In the genomic region with DNA sequence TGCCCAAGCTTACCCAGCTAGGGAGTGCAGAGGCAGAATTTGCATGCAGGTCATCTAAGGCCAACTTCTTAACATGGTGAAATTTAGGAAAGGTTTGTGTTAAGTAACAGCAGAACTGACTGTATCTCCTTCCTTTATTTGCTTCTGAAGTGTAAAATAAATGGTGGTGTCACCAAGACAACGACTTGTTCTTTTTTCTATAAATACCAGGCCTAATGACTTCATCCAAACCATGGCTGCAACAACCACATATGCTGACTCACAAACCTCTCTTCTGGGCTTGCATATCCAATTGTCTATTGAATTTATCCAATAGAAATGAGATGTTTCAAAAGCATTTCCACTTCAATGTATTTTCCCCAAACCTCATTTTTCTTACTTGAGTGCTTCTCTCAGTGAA, we compare ENCODE assay signal across 16 cellular contexts. TPM values are rescaled to one million over a fixed set of nuclear protein-coding genes. Genes with fewer than 3 reads are reported as not detected.
DNase-seq lines count a peak whose midpoint lies in the region; TF ChIP-seq lines count a peak whose summit lies in the region.
"Had no signal": no experiment of that assay in that cellular context is flagged by ENCODE, and none has a peak within 500 bp of the region (broad histone marks: within the 10 kb centered on the region; RNA-seq: fewer than 3 reads in every experiment).

No MANE protein-coding gene starts in this region.

- TF ChIP-seq POLR2A in testis (IDR thresholded peaks at IDR 0.05): no peak

- no peaks in the 10 kb centered on the region for H3K36me3 Mint-ChIP-seq in Calu3 (ENCODE audit: insufficient read depth, unreplicated experiment)
- H3K36me3 Mint-ChIP-seq: activated naive CD4-positive, alpha-beta T cell treated with anti-CD3 and anti-CD28 coated beads, Interleukin-2, amount 50 U/mL, for 24 hours; CD4-positive, alpha-beta memory T cell had no signal

- no peaks in the 10 kb centered on the region for H3K27me3 ChIP-seq in testis
- no peaks in the 10 kb centered on the region for H3K27me3 ChIP-seq in colonic mucosa
- H3K27me3 ChIP-seq: upper lobe of left lung had no signal

- H3K9me3 Mint-ChIP-seq in Calu3 (ENCODE audit: low read depth, unreplicated experiment): no peaks in the 10 kb centered on the region

- no peak overlapping the region for H3K4me3 Mint-ChIP-seq in Calu3 (ENCODE audit: low read depth, unreplicated experiment)
- H3K4me3 Mint-ChIP-seq: activated CD8-positive, alpha-beta T cell treated with anti-CD3 and anti-CD28 coated beads, Interleukin-2, amount 10 ng/mL, durations not matched to agents 7 days and 5 days; activated naive CD4-positive, alpha-beta T cell treated with anti-CD3 and anti-CD28 coated beads, Interleukin-2, amount 50 U/mL, for 24 hours; CD4-positive, alpha-beta memory T cell had no signal

- H3K4me1 ChIP-seq in testis: no peaks in the 10 kb centered on the region
- no peaks in the 10 kb centered on the region for H3K4me1 ChIP-seq in colonic mucosa
- H3K4me1 ChIP-seq: upper lobe of left lung had no signal

- no peak overlapping the region for H3K27ac Mint-ChIP-seq in Calu3 (ENCODE audit: unreplicated experiment)
- H3K27ac Mint-ChIP-seq: activated CD8-positive, alpha-beta T cell treated with anti-CD3 and anti-CD28 coated beads, Interleukin-2, amount 10 ng/mL, durations not matched to agents 7 days and 5 days; activated naive CD4-positive, alpha-beta T cell treated with anti-CD3 and anti-CD28 coated beads, Interleukin-2, amount 50 U/mL, for 24 hours; CD4-positive, alpha-beta memory T cell had no signal

- peak; percentile 87 to 88 for DNase-seq in AML-193 (lab: John Stamatoyannopoulos, UW)
- DNase-seq in M059J (ENCODE audit: low read depth): peak; percentile 94
- peak; percentile 65 for DNase-seq in amniotic epithelial cell (ENCODE audit: low read depth)
- DNase-seq in iris pigment epithelial cell (ENCODE audit: low read depth): peak; percentile 84
- no peak for DNase-seq in testis
- no peak for DNase-seq in colonic mucosa
- no peak for DNase-seq in NCI-H82 treated with DMSO at 0.1 percent for 48 hours (lab: John Stamatoyannopoulos, UW; ENCODE audit: unreplicated experiment)
- no peak for DNase-seq in Calu3
- DNase-seq: activated CD8-positive, alpha-beta T cell treated with anti-CD3 and anti-CD28 coated beads, Interleukin-2, amount 10 ng/mL, durations not matched to agents 7 days and 5 days; CD4-positive, alpha-beta memory T cell; effector CD4-positive, alpha-beta T cell; NCI-H1105 treated with DMSO at 0.1 percent for 48 hours; NCI-H774; T-helper 1 cell; upper lobe of left lung had no signal

- H3K27ac ChIP-seq in testis (no peak overlapping the region), colonic mucosa (no peak overlapping the region)
- H3K27ac ChIP-seq: upper lobe of left lung had no signal

- BruUV-seq in Calu3 (replicated peaks; lab: Mats Ljungman, UMichigan): no TSS peak

- H3K9ac ChIP-seq in colonic mucosa (ENCODE audit: low read depth in 2 of 2, low read length in 2 of 2): no peak overlapping the region

- CTCF ChIA-PET in Calu3 (lab: Charles Lee): no interaction called here

- H3K27me3 Mint-ChIP-seq in Calu3 (ENCODE audit: unreplicated experiment): peaks cover 25% of the 10 kb centered on the region

- no peaks in the 10 kb centered on the region for H3K4me1 Mint-ChIP-seq in Calu3 (ENCODE audit: low read depth, unreplicated experiment)
- H3K4me1 Mint-ChIP-seq: activated naive CD4-positive, alpha-beta T cell treated with anti-CD3 and anti-CD28 coated beads, Interleukin-2, amount 50 U/mL, for 24 hours; CD4-positive, alpha-beta memory T cell had no signal

- intact Hi-C loops in testis (cut with DNase I; ENCODE audit: low total_unique reads): no loop called here
- intact Hi-C loops in colonic mucosa (cut with DNase I): no loop called here
- intact Hi-C loops in Calu3 (cut with micrococcal nuclease; ENCODE audit: unreplicated experiment): no loop called here

- no peak for TF ChIP-seq CTCF in testis (IDR thresholded peaks at IDR 0.05)
- TF ChIP-seq CTCF in colonic mucosa (IDR thresholded peaks at IDR 0.05): no peak
- TF ChIP-seq CTCF in Calu3 (IDR thresholded peaks at IDR 0.05; ENCODE audit: unreplicated experiment): no peak

- H3K36me3 ChIP-seq in testis (ENCODE audit: low read depth, missing control alignments) (no peaks in the 10 kb centered on the region), colonic mucosa (no peaks in the 10 kb centered on the region)
- H3K36me3 ChIP-seq: upper lobe of left lung had no signal

- WGBS in testis, 2 donors: 67 to 75% methylated on average over 1 of the region's 1 CpG

- H3K9me3 ChIP-seq in testis: no peaks in the 10 kb centered on the region
- no peaks in the 10 kb centered on the region for H3K9me3 ChIP-seq in colonic mucosa
- H3K9me3 ChIP-seq: upper lobe of left lung had no signal

- no peak overlapping the region for H3K4me3 ChIP-seq in testis
- H3K4me3 ChIP-seq in colonic mucosa: no peak overlapping the region
- H3K4me3 ChIP-seq: upper lobe of left lung had no signal

RNA-seq across cellular contexts. Expression of a gene that starts 19.1 kb away (rescaled TPM):
- 0.69 and 2.2 TPM in 2 replicates for total RNA-seq in M059J (2014; rRNA removed; shearing (Covaris generic))
- total RNA-seq in testis (1 to 10 TPM; 1.8 to 2.4 TPM), colonic mucosa (under 1 TPM; 0.02 to 0.40 TPM), Calu3 (2022) (not detected in 2 replicates)
- polyA plus RNA-seq in testis (ENCODE audit: insufficient read depth, low read depth, low replicate concordance): 0.75 TPM
- total RNA-seq: activated CD8-positive, alpha-beta T cell treated with anti-CD3 and anti-CD28 coated beads, Interleukin-2, amount 10 ng/mL, durations not matched to agents 7 days and 5 days had no signal
- polyA plus RNA-seq: CD4-positive, alpha-beta memory T cell had no signal

Comparison
In these comparisons a context has a peak if more than half of its experiments do, and no peak if none do; other contexts are left out.
1. DNase-seq: peak in AML-193 (2 of 2), M059J (single experiment), amniotic epithelial cell (single experiment) and iris pigment epithelial cell (single experiment); none in testis (single experiment), colonic mucosa (single experiment), NCI-H82 treated with DMSO at 0.1 percent for 48 hours (single experiment) and Calu3 (single experiment).